In genomic region chr5:8306289-8306688, GRCh38 we compare ENCODE assay signal across 19 cellular contexts.
DNase-seq lines count a peak whose midpoint lies in the region; ATAC-seq and TF ChIP-seq lines count a peak whose summit lies in the region.
"Had no signal": no experiment of that assay in that cellular context is flagged by ENCODE, and none has a peak within 500 bp of the region (broad histone marks: within the 10 kb centered on the region; RNA-seq: fewer than 3 reads in every experiment).

No MANE protein-coding gene starts in this region.

- WGBS in endodermal cell (ENCODE audit: insufficient coverage in 1 of 2, insufficient read length in 1 of 2), 2 experiments: 89% methylated on average over 2 to 5 of the region's 5 CpGs

- H3K36me3 ChIP-seq in WERI-Rb-1 (no peaks in the 10 kb centered on the region), endodermal cell (ENCODE audit: control insufficient read depth, insufficient read depth, low read length) (no peaks in the 10 kb centered on the region), neural progenitor cell (no peaks in the 10 kb centered on the region)
- H3K36me3 ChIP-seq: BE2C, BLaER1 had no signal

- no peaks in the 10 kb centered on the region for H3K4me1 ChIP-seq in endodermal cell (ENCODE audit: control insufficient read depth, insufficient read depth, low read length)
- H3K4me1 ChIP-seq in neural progenitor cell: no peaks in the 10 kb centered on the region
- H3K4me1 ChIP-seq: BE2C, BLaER1 had no signal

- H3F3A ChIP-seq in neural progenitor cell (ENCODE audit: low read depth): no peaks in the 10 kb centered on the region

- H3K9ac ChIP-seq in endodermal cell (ENCODE audit: extremely low read depth, low read length, poor library complexity, severe bottlenecking) (no peak overlapping the region), neural progenitor cell (no peak overlapping the region)
- H3K9ac ChIP-seq: BLaER1 had no signal

- H3K9me3 ChIP-seq in WERI-Rb-1 (ENCODE audit: severe bottlenecking): no peaks in the 10 kb centered on the region
- no peaks in the 10 kb centered on the region for H3K9me3 ChIP-seq in endodermal cell (ENCODE audit: control insufficient read depth, low read length)
- peaks cover under 1% of the 10 kb centered on the region for H3K9me3 ChIP-seq in neural progenitor cell (ENCODE audit: low read depth)
- H3K9me3 ChIP-seq: BE2C had no signal

- no peak overlapping the region for H3K4me2 ChIP-seq in neural progenitor cell
- H3K4me2 ChIP-seq: BLaER1 had no signal

- DNase-seq in WERI-Rb-1 (peak; percentile 39), endodermal cell (peak; percentile 58), neural progenitor cell (ENCODE audit: low spot score) (peak; percentile 46), substantia nigra (lab: John Stamatoyannopoulos, UW) (no peak), NCI-H2196 treated with DMSO at 0.1 percent for 48 hours (lab: John Stamatoyannopoulos, UW; ENCODE audit: unreplicated experiment) (no peak), D341Med (ENCODE audit: low spot score) (no peak)
- DNase-seq: 8988T; ACHN; BE2C; C1 segment of cervical spinal cord; CD4-positive, alpha-beta memory T cell; CD4-positive, CD25-positive, alpha-beta regulatory T cell; CD8-positive, alpha-beta memory T cell; COR-L47; DMS79 treated with DMSO at 0.1 percent for 48 hours; GF-D8 had no signal

- H3K36me3 Mint-ChIP-seq in endodermal cell (ENCODE audit: low read depth) (no peaks in the 10 kb centered on the region), neural progenitor cell (no peaks in the 10 kb centered on the region)
- H3K36me3 Mint-ChIP-seq: CD14-positive monocyte; CD4-positive, alpha-beta memory T cell; CD4-positive, CD25-positive, alpha-beta regulatory T cell; CD8-positive, alpha-beta memory T cell had no signal

- peaks cover 2% of the 10 kb centered on the region for H3K27me3 Mint-ChIP-seq in endodermal cell (ENCODE audit: insufficient read depth)
- peaks cover 2% of the 10 kb centered on the region for H3K27me3 Mint-ChIP-seq in neural progenitor cell (ENCODE audit: insufficient read depth, low read depth)
- H3K27me3 Mint-ChIP-seq: CD4-positive, alpha-beta memory T cell; CD4-positive, CD25-positive, alpha-beta regulatory T cell; CD8-positive, alpha-beta memory T cell had no signal

- no peak overlapping the region for H2AFZ ChIP-seq in neural progenitor cell (replicated peaks)

- no peak for ATAC-seq in GM18517 (IDR thresholded peaks at IDR 0.05; ENCODE audit: unreplicated experiment)

- no peak overlapping the region for H3K4me3 ChIP-seq in WERI-Rb-1 (ENCODE audit: low read depth, low read length)
- H3K4me3 ChIP-seq in endodermal cell (ENCODE audit: low read length): no peak overlapping the region
- H3K4me3 ChIP-seq in neural progenitor cell: no peak overlapping the region
- H3K4me3 ChIP-seq: BLaER1 had no signal

- H3K79me2 ChIP-seq in neural progenitor cell (ENCODE audit: low read depth): no peaks in the 10 kb centered on the region

- H3K27me3 ChIP-seq in WERI-Rb-1 (ENCODE audit: insufficient read depth, low read depth, severe bottlenecking): peaks cover 29% of the 10 kb centered on the region
- no peaks in the 10 kb centered on the region for H3K27me3 ChIP-seq in endodermal cell (ENCODE audit: control insufficient read depth, insufficient read depth, low read length, poor library complexity, severe bottlenecking)
- no peaks in the 10 kb centered on the region for H3K27me3 ChIP-seq in neural progenitor cell
- H3K27me3 ChIP-seq: BE2C, BLaER1 had no signal

- TF ChIP-seq CTCF in WERI-Rb-1 (IDR thresholded peaks at IDR 0.05; ENCODE audit: low read depth, low read length) (no peak), endodermal cell (conservative IDR thresholded peaks at IDR 0.05) (no peak), neural progenitor cell (IDR thresholded peaks at IDR 0.05) (no peak)

- H4K20me1 ChIP-seq in neural progenitor cell (ENCODE audit: low read depth): no peaks in the 10 kb centered on the region
- H4K20me1 ChIP-seq: BLaER1 had no signal

- H3K4me3 Mint-ChIP-seq in endodermal cell (no peak overlapping the region), neural progenitor cell (no peak overlapping the region)
- H3K4me3 Mint-ChIP-seq: CD14-positive monocyte; CD4-positive, alpha-beta memory T cell; CD4-positive, CD25-positive, alpha-beta regulatory T cell; CD8-positive, alpha-beta memory T cell had no signal

- H3K27ac ChIP-seq in WERI-Rb-1 (no peak overlapping the region), endodermal cell (ENCODE audit: low read depth, low read length) (no peak overlapping the region), neural progenitor cell (no peak overlapping the region), substantia nigra (ENCODE audit: low read depth, low read length, poor library complexity, severe bottlenecking) (no peak overlapping the region)
- H3K27ac ChIP-seq: BLaER1 had no signal

- H3K4me1 Mint-ChIP-seq in endodermal cell (no peaks in the 10 kb centered on the region), neural progenitor cell (peaks cover 2% of the 10 kb centered on the region)
- H3K4me1 Mint-ChIP-seq: CD14-positive monocyte; CD4-positive, alpha-beta memory T cell; CD4-positive, CD25-positive, alpha-beta regulatory T cell; CD8-positive, alpha-beta memory T cell had no signal

- H3K27ac Mint-ChIP-seq in endodermal cell (no peak overlapping the region), neural progenitor cell (no peak overlapping the region)
- H3K27ac Mint-ChIP-seq: CD4-positive, alpha-beta memory T cell; CD4-positive, CD25-positive, alpha-beta regulatory T cell; CD8-positive, alpha-beta memory T cell had no signal

- H3K9me3 Mint-ChIP-seq in endodermal cell (no peaks in the 10 kb centered on the region), neural progenitor cell (peaks cover 7% of the 10 kb centered on the region)

Comparison
In these comparisons a context has a peak if more than half of its experiments do, and no peak if none do; other contexts are left out.
1. DNase-seq: peak in WERI-Rb-1 (single experiment), endodermal cell (single experiment) and neural progenitor cell (single experiment); none in substantia nigra (0 of 49), NCI-H2196 treated with DMSO at 0.1 percent for 48 hours (single experiment) and D341Med (single experiment).